13 cellular contexts compared by ENCODE assay signal in genomic region chr1:8015809-8016165, GRCh38. TPM values are rescaled to one million over a fixed set of nuclear protein-coding genes. Genes with fewer than 3 reads are reported as not detected.
A peak's percentile ranks its signal among the peaks of the same experiment; 100 is the strongest.
DNase-seq lines count a peak whose midpoint lies in the region; ATAC-seq, FAIRE-seq and TF ChIP-seq lines count a peak whose summit lies in the region.
"Had no signal": no experiment of that assay in that cellular context is flagged by ENCODE, and none has a peak within 500 bp of the region (broad histone marks: within the 10 kb centered on the region; RNA-seq: fewer than 3 reads in every experiment).

No MANE protein-coding gene starts in this region.

- H3K4me1 ChIP-seq in breast epithelium (peaks cover 0 to 7% of the 10 kb centered on the region in 2 donors), keratinocyte (ENCODE audit: control insufficient read depth, extremely low read depth, insufficient read depth, low read length) (peaks cover 70% of the 10 kb centered on the region), skeletal muscle tissue (ENCODE audit: control insufficient read depth in 3 of 3, insufficient read depth in 3 of 3, low read length in 3 of 3) (peaks cover 42 to 56% (median 48%) of the 10 kb centered on the region in 3 donors), foreskin keratinocyte (peaks cover 58% of the 10 kb centered on the region)

- TF ChIP-seq POLR2A in breast epithelium (IDR thresholded peaks at IDR 0.05) (no peak), H54 (IDR thresholded peaks at IDR 0.05; ENCODE audit: low read depth, low read length) (no peak)

- peaks cover 22% of the 10 kb centered on the region for H3K36me3 Mint-ChIP-seq in HFFc6 (ENCODE audit: low read depth)
- H3K36me3 Mint-ChIP-seq: stimulated activated memory B cell treated with anti-CD40 and anti-IgM and Interleukin-4, amounts not matched to agents 10 μg/mL and 1 μg/mL and 100 μg/mL, for 72 hours had no signal

- H3K27ac ChIP-seq in breast epithelium: peak overlapping the region; percentile 27 to 97
- H3K27ac ChIP-seq in keratinocyte (ENCODE audit: control insufficient read depth, insufficient read depth, low read length): peak overlapping the region; percentile 59
- H3K27ac ChIP-seq in skeletal muscle tissue (ENCODE audit: low read depth, low read length): peak overlapping the region; percentile 59
- H3K27ac ChIP-seq in foreskin keratinocyte: no peak overlapping the region

- H4K20me1 ChIP-seq in keratinocyte (ENCODE audit: control insufficient read depth, extremely low read depth, insufficient read depth, low read length): peaks cover 20% of the 10 kb centered on the region

- H3K27me3 ChIP-seq in breast epithelium (no peaks in the 10 kb centered on the region), keratinocyte (ENCODE audit: control insufficient read depth, extremely low read depth, insufficient read depth, low read length) (no peaks in the 10 kb centered on the region), skeletal muscle tissue (ENCODE audit: control insufficient read depth in 3 of 3, insufficient read depth in 3 of 3, low read length in 3 of 3) (no peaks in the 10 kb centered on the region), foreskin keratinocyte (no peaks in the 10 kb centered on the region)

- no peaks in the 10 kb centered on the region for H3K27me3 Mint-ChIP-seq in HFFc6 (ENCODE audit: insufficient read depth)

- no peak overlapping the region for H2AFZ ChIP-seq in keratinocyte (ENCODE audit: control insufficient read depth, low read length)

- TF ChIP-seq CTCF in HFFc6 (IDR thresholded peaks at IDR 0.05): no peak
- no peak for TF ChIP-seq CTCF in breast epithelium (IDR thresholded peaks at IDR 0.05)
- no peak for TF ChIP-seq CTCF in keratinocyte (optimal IDR thresholded peaks at IDR 0.05 in 1 of 3, IDR thresholded peaks at IDR 0.05 in 1 of 3, conservative IDR thresholded peaks at IDR 0.05 in 1 of 3; ENCODE audit: extremely low read depth in 1 of 3, insufficient read depth in 2 of 3, low read length in 3 of 3)
- no peak for TF ChIP-seq CTCF in foreskin keratinocyte (conservative IDR thresholded peaks at IDR 0.05)

- FAIRE-seq in keratinocyte (lab: Jason Lieb, UNC): no peak
- FAIRE-seq in H54 (lab: Jason Lieb, UNC): no peak
- FAIRE-seq: colon had no signal

- intact Hi-C loops in breast epithelium (cut with DNase I; ENCODE audit: low total_unique reads): loop anchor here (5.0 kb wide), 1 partner anchor 297 kb away; no protein-coding TSS in a partner anchor

- H3K79me2 ChIP-seq in keratinocyte (ENCODE audit: control insufficient read depth, insufficient read depth, low read length): peaks cover 88% of the 10 kb centered on the region

- dilution Hi-C loops in keratinocyte (cut with MboI; ENCODE audit: extremely low pct_ligation_motif_present, low sequenced_read_pairs): loop anchor here (25.0 kb wide), 1 partner anchor 297 kb away; the partner anchor contains the start of gene SLC45A1

- H3K27ac Mint-ChIP-seq in HFFc6: no peak overlapping the region
- H3K27ac Mint-ChIP-seq: CD4-positive, alpha-beta memory T cell; stimulated activated memory B cell treated with anti-CD40 and anti-IgM and Interleukin-4, amounts not matched to agents 10 μg/mL and 1 μg/mL and 100 μg/mL, for 72 hours had no signal

- H3K9ac ChIP-seq in keratinocyte (ENCODE audit: control insufficient read depth, extremely low read depth, insufficient read depth, low read length): no peak overlapping the region
- peak overlapping the region in 2 of 3 donors; percentile 58 to 65 for H3K9ac ChIP-seq in skeletal muscle tissue (ENCODE audit: low read depth in 1 of 3, low read length in 3 of 3)

- H3K9me3 Mint-ChIP-seq in HFFc6: no peaks in the 10 kb centered on the region
- H3K9me3 Mint-ChIP-seq: CD4-positive, alpha-beta memory T cell; stimulated activated memory B cell treated with anti-CD40 and anti-IgM and Interleukin-4, amounts not matched to agents 10 μg/mL and 1 μg/mL and 100 μg/mL, for 72 hours had no signal

- H3K4me3 ChIP-seq in breast epithelium: peak overlapping the region; percentile 5 to 32 (median 8)
- H3K4me3 ChIP-seq in keratinocyte (ENCODE audit: control insufficient read depth in 2 of 3, extremely low read depth in 1 of 3, insufficient read depth in 2 of 3, low read depth in 1 of 3, low read length in 3 of 3): peak overlapping the region in 1 of 3 experiments; percentile 1
- H3K4me3 ChIP-seq in skeletal muscle tissue (ENCODE audit: low read length in 3 of 3): no peak overlapping the region
- H3K4me3 ChIP-seq: skin epidermis had no signal

- peaks cover 74% of the 10 kb centered on the region for H3K4me1 Mint-ChIP-seq in HFFc6 (ENCODE audit: low read depth)
- H3K4me1 Mint-ChIP-seq: stimulated activated memory B cell treated with anti-CD40 and anti-IgM and Interleukin-4, amounts not matched to agents 10 μg/mL and 1 μg/mL and 100 μg/mL, for 72 hours had no signal

- H3K4me2 ChIP-seq in keratinocyte (ENCODE audit: control insufficient read depth, extremely low read depth, insufficient read depth, low read depth, low read length): peak overlapping the region; percentile 97

- peaks cover 8% of the 10 kb centered on the region for H3K9me1 ChIP-seq in keratinocyte (ENCODE audit: control insufficient read depth, extremely low read depth, insufficient read depth, low read length)

- H3K9me3 ChIP-seq in breast epithelium (no peaks in the 10 kb centered on the region), keratinocyte (ENCODE audit: control insufficient read depth, low read depth, low read length) (no peaks in the 10 kb centered on the region), skeletal muscle tissue (ENCODE audit: control insufficient read depth in 3 of 3, low read length in 3 of 3) (no peaks in the 10 kb centered on the region)

- DNase-seq in HFFc6 (no peak), breast epithelium (ENCODE audit: low spot score in 2 of 2) (no peak), keratinocyte (ENCODE audit: low read depth, low spot score) (no peak), H54 (ENCODE audit: insufficient read length, low spot score) (no peak), H4 (ENCODE audit: low spot score) (no peak), foreskin keratinocyte (no peak)
- DNase-seq: CD4-positive, alpha-beta memory T cell; NCI-H187 treated with DMSO at 0.1 percent for 48 hours had no signal

- H3K36me3 ChIP-seq in breast epithelium: no peaks in the 10 kb centered on the region
- H3K36me3 ChIP-seq in keratinocyte (ENCODE audit: control insufficient read depth in 2 of 2, extremely low read depth in 1 of 2, insufficient read depth in 2 of 2, low read length in 2 of 2): peaks cover 20 to 57% of the 10 kb centered on the region in 2 experiments
- peaks cover 11 to 20% (median 19%) of the 10 kb centered on the region in 3 donors for H3K36me3 ChIP-seq in skeletal muscle tissue (ENCODE audit: control insufficient read depth in 3 of 3, insufficient read depth in 3 of 3, low read length in 3 of 3)

- peak overlapping the region; percentile 28; the same call in 1 of the 2 replicates for H3K4me3 Mint-ChIP-seq in HFFc6
- H3K4me3 Mint-ChIP-seq: CD4-positive, alpha-beta memory T cell; stimulated activated memory B cell treated with anti-CD40 and anti-IgM and Interleukin-4, amounts not matched to agents 10 μg/mL and 1 μg/mL and 100 μg/mL, for 72 hours had no signal

- ATAC-seq in HG02571 (IDR thresholded peaks at IDR 0.05; ENCODE audit: unreplicated experiment) (no peak), foreskin keratinocyte (no peak)
- ATAC-seq: stimulated activated memory B cell treated with anti-CD40 and anti-IgM and Interleukin-4, amounts not matched to agents 10 μg/mL and 1 μg/mL and 100 μg/mL, for 72 hours had no signal

RNA-seq across cellular contexts. Expression of gene ERRFI1, which starts 10.3 kb away (rescaled TPM):
- 10 to 100 TPM; 15.8 to 25.5 (median 19.0) TPM for total RNA-seq in HFFc6 (2021; fragmentation: NEBNext Ultra II Directional; extraction: Animal tissue kit (Norgen Biotek cat#: 25700))
- total RNA-seq in breast epithelium (100 to 1,000 TPM; 207 to 550 (median 379) TPM), skeletal muscle tissue (3.7 TPM), foreskin keratinocyte (98.3 and 108 TPM in 2 replicates)
- polyA plus RNA-seq in keratinocyte (75.7 to 130 TPM (median 97.0 TPM) in 3 replicates), foreskin keratinocyte (39.9 and 53.9 TPM in 2 replicates)
- polyA plus RNA-seq in keratinocyte (2011; ENCODE audit: low read depth): 39.7 TPM
- 58.1 and 97.0 TPM in 2 replicates for polyA plus RNA-seq in keratinocyte (2011; cell fraction: cytosol; rRNA removed)
- polyA plus RNA-seq in keratinocyte (2011; cell fraction: nucleus; rRNA removed): 132 and 155 TPM in 2 replicates
- polyA plus RNA-seq in keratinocyte (2012; ENCODE audit: low replicate concordance): 42.8 and 92.9 TPM in 2 replicates
- polyA minus RNA-seq in keratinocyte: 17.4 to 68.3 TPM (median 50.7 TPM) in 3 replicates
- 31.5 TPM for polyA minus RNA-seq in keratinocyte (2011; cell fraction: cytosol; rRNA and poly(A)+ RNA removed)
- 40.3 and 72.9 TPM in 2 replicates for polyA minus RNA-seq in keratinocyte (2011; cell fraction: nucleus; rRNA and poly(A)+ RNA removed)
- 70.3 and 78.3 TPM in 2 replicates for total RNA-seq in H4 (2014; rRNA removed; shearing (Covaris generic))

RNA-seq across cellular contexts. Expression of gene PARK7, which starts 54.3 kb away (rescaled TPM):
- 100 to 1,000 TPM; 331 to 377 (median 362) TPM for total RNA-seq in HFFc6 (2021; fragmentation: NEBNext Ultra II Directional; extraction: Animal tissue kit (Norgen Biotek cat#: 25700))
- total RNA-seq in breast epithelium: 100 to 1,000 TPM; 205 to 227 (median 213) TPM
- polyA plus RNA-seq in keratinocyte: 296 to 502 TPM (median 471 TPM) in 3 replicates
- polyA plus RNA-seq in keratinocyte (2011; ENCODE audit: low read depth): 326 TPM
- polyA plus RNA-seq in keratinocyte (2011; cell fraction: cytosol; rRNA removed): 458 and 494 TPM in 2 replicates
- polyA plus RNA-seq in keratinocyte (2011; cell fraction: nucleus; rRNA removed): 167 and 228 TPM in 2 replicates
- polyA plus RNA-seq in keratinocyte (2012; ENCODE audit: low replicate concordance): 240 and 445 TPM in 2 replicates
- polyA minus RNA-seq in keratinocyte: 29.1 to 162 TPM (median 72.1 TPM) in 3 replicates
- polyA minus RNA-seq in keratinocyte (2011; cell fraction: cytosol; rRNA and poly(A)+ RNA removed): 87.5 TPM
- 30.6 and 47.7 TPM in 2 replicates for polyA minus RNA-seq in keratinocyte (2011; cell fraction: nucleus; rRNA and poly(A)+ RNA removed)
- 261 TPM for total RNA-seq in skeletal muscle tissue
- total RNA-seq in H4 (2014; rRNA removed; shearing (Covaris generic)): 192 and 237 TPM in 2 replicates
- 205 and 269 TPM in 2 replicates for total RNA-seq in foreskin keratinocyte
- 436 and 503 TPM in 2 replicates for polyA plus RNA-seq in foreskin keratinocyte

Comparison
In these comparisons a context has a peak if more than half of its experiments do, and no peak if none do; other contexts are left out.
1. H3K4me3 ChIP-seq: peak in breast epithelium (3 of 3); none in skeletal muscle tissue (0 of 3).